ENCODE assay signal across 13 cellular contexts in the genomic region with DNA sequence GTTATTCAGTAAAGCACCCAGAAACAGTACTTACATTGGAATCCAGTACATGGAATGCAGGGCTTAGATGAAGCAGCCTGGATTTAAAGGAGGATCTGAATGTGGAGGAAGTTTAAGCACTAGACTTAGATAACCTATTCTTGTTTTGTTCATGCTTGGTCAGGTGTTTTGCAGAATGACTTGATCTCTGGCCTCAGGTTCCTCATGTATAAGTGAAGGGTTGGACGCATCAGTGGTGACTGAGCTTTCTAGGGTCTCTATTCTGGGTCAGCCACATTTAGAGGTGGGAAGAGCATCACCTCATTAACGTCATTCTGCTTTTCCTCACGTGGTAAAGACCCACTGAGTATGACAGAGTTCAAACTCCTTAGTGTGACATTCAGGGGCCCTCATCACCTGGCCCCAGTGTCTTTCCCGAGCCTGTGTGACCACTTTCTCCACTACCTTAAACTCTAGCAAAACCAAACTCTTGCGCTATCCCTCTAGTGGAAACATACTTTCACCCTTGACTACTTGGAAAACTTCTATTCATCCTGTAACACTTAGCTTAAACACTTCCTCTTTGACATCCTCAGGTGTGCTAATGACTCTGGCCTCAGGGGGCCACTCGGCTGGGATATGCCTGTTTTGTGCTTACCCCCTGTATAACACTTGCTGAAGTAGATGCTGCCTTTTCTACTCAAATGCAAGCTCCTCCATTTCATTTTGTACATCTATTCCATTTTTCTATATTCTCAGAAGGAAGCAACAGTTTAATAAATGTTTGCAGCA. TPM values are rescaled to one million over a fixed set of nuclear protein-coding genes. Genes with fewer than 3 reads are reported as not detected.
A peak's percentile ranks its signal among the peaks of the same experiment; 100 is the strongest.
DNase-seq lines count a peak whose midpoint lies in the region; ATAC-seq lines count a peak whose summit lies in the region.
"Had no signal": no experiment of that assay in that cellular context is flagged by ENCODE, and none has a peak within 500 bp of the region (broad histone marks: within the 10 kb centered on the region; RNA-seq: fewer than 3 reads in every experiment).

No MANE protein-coding gene starts in this region.

- H3K4me1 Mint-ChIP-seq in stimulated activated naive B cell treated with anti-CD40 and anti-IgM and Interleukin-4, amounts not matched to agents 10 μg/mL and 1 μg/mL and 100 μg/mL, for 72 hours, result peaks cover 12 to 23% of the 10 kb centered on the region in 2 donors
- H3K4me1 Mint-ChIP-seq in immature natural killer cell, result no peaks in the 10 kb centered on the region

- peak overlapping the region; percentile 55 for H3K27ac ChIP-seq in cingulate gyrus (ENCODE audit: low read depth, low read length)
- H3K27ac ChIP-seq: foreskin keratinocyte had no signal

- DNase-seq in stimulated activated naive B cell treated with anti-CD40 and anti-IgM and Interleukin-4, amounts not matched to agents 10 μg/mL and 1 μg/mL and 100 μg/mL, for 72 hours, result no peak
- no peak for DNase-seq in immature natural killer cell
- DNase-seq in activated effector memory CD4-positive, alpha-beta T cell treated with anti-CD3 and anti-CD28 coated beads, Interleukin-2, amount 50 U/mL, for 16 hours, result no peak
- DNase-seq in activated CD4-positive, alpha-beta T cell treated with anti-CD3 and anti-CD28 coated beads, Interleukin-2, amount 50 U/mL, for 48 hours, result no peak
- DNase-seq in OCI-M1 (lab: John Stamatoyannopoulos, UW), result no peak
- DNase-seq: activated CD4-positive, alpha-beta T cell treated with anti-CD3 and anti-CD28 coated beads, Interleukin-2, amount 50 U/mL, for 4 hours; activated naive CD4-positive, alpha-beta T cell treated with anti-CD3 and anti-CD28 coated beads, Interleukin-2, amount 10 ng/mL, durations not matched to agents 7 days and 5 days; foreskin keratinocyte; stimulated activated CD4-positive, alpha-beta T cell treated with anti-CD3 and anti-CD28 coated beads, Interleukin-4, amount 100 ng/mL, for 1 hour had no signal

- no peak overlapping the region for H3K27ac Mint-ChIP-seq in stimulated activated naive B cell treated with anti-CD40 and anti-IgM and Interleukin-4, amounts not matched to agents 10 μg/mL and 1 μg/mL and 100 μg/mL, for 72 hours
- H3K27ac Mint-ChIP-seq in immature natural killer cell, result no peak overlapping the region
- H3K27ac Mint-ChIP-seq: activated naive CD4-positive, alpha-beta T cell treated with anti-CD3 and anti-CD28 coated beads, Interleukin-2, amount 10 ng/mL, durations not matched to agents 7 days and 5 days had no signal

- peaks cover 2 to 4% of the 10 kb centered on the region in 2 donors for H3K36me3 Mint-ChIP-seq in stimulated activated naive B cell treated with anti-CD40 and anti-IgM and Interleukin-4, amounts not matched to agents 10 μg/mL and 1 μg/mL and 100 μg/mL, for 72 hours
- no peaks in the 10 kb centered on the region for H3K36me3 Mint-ChIP-seq in immature natural killer cell
- H3K36me3 Mint-ChIP-seq: activated naive CD4-positive, alpha-beta T cell treated with anti-CD3 and anti-CD28 coated beads, Interleukin-2, amount 10 ng/mL, durations not matched to agents 7 days and 5 days had no signal

- peak overlapping the region; percentile 55 to 77 for H3K4me3 Mint-ChIP-seq in stimulated activated naive B cell treated with anti-CD40 and anti-IgM and Interleukin-4, amounts not matched to agents 10 μg/mL and 1 μg/mL and 100 μg/mL, for 72 hours
- no peak overlapping the region for H3K4me3 Mint-ChIP-seq in immature natural killer cell
- H3K4me3 Mint-ChIP-seq: activated naive CD4-positive, alpha-beta T cell treated with anti-CD3 and anti-CD28 coated beads, Interleukin-2, amount 10 ng/mL, durations not matched to agents 7 days and 5 days had no signal

- peak; percentile 10 for ATAC-seq in GM19397 (IDR thresholded peaks at IDR 0.05; ENCODE audit: unreplicated experiment)
- peak; percentile 52 for ATAC-seq in HG02981 (IDR thresholded peaks at IDR 0.05; ENCODE audit: unreplicated experiment)
- peak; percentile 59 to 70 for ATAC-seq in stimulated activated naive B cell treated with anti-CD40 and anti-IgM and Interleukin-4, amounts not matched to agents 10 μg/mL and 1 μg/mL and 100 μg/mL, for 72 hours (replicated peaks)
- ATAC-seq: HCT116 had no signal

- H3K27me3 Mint-ChIP-seq in stimulated activated naive B cell treated with anti-CD40 and anti-IgM and Interleukin-4, amounts not matched to agents 10 μg/mL and 1 μg/mL and 100 μg/mL, for 72 hours, result peaks cover 26 to 47% of the 10 kb centered on the region in 2 donors
- peaks cover 13 to 22% (median 15%) of the 10 kb centered on the region in 3 donors for H3K27me3 Mint-ChIP-seq in immature natural killer cell (ENCODE audit: low read depth in 3 of 3)

- H3K9me3 Mint-ChIP-seq in stimulated activated naive B cell treated with anti-CD40 and anti-IgM and Interleukin-4, amounts not matched to agents 10 μg/mL and 1 μg/mL and 100 μg/mL, for 72 hours, result peaks cover 5 to 6% of the 10 kb centered on the region in 2 donors
- peaks cover 4 to 14% (median 9%) of the 10 kb centered on the region in 6 donors for H3K9me3 Mint-ChIP-seq in immature natural killer cell
- H3K9me3 Mint-ChIP-seq: activated naive CD4-positive, alpha-beta T cell treated with anti-CD3 and anti-CD28 coated beads, Interleukin-2, amount 10 ng/mL, durations not matched to agents 7 days and 5 days had no signal

RNA-seq across cellular contexts. Expression of a gene that starts 0.9 kb away (rescaled TPM):
- polyA plus RNA-seq in immature natural killer cell, result under 1 TPM in 1 of 3 donors, not detected in 2; 0.18 TPM
- polyA plus RNA-seq: foreskin keratinocyte had no signal

RNA-seq across cellular contexts. Expression of a gene that starts 58.4 kb away (rescaled TPM):
- polyA plus RNA-seq in immature natural killer cell, result 10 to 100 TPM; 42.1 to 70.5 (median 55.3) TPM

RNA-seq across cellular contexts. Expression of a gene that starts 58.5 kb away (rescaled TPM):
- polyA plus RNA-seq in immature natural killer cell, result 10 to 100 TPM in 1 of 3 donors, 1 to 10 TPM in 2; 4.8 to 12.5 (median 7.6) TPM

Comparison
In these comparisons a context has a peak if more than half of its experiments do, and no peak if none do; other contexts are left out.
1. ATAC-seq: peak in every context shown above with its lines; median percentile 64 in stimulated activated naive B cell treated with anti-CD40 and anti-IgM and Interleukin-4, amounts not matched to agents 10 μg/mL and 1 μg/mL and 100 μg/mL, for 72 hours; 52 in HG02981; 10 in GM19397.
2. H3K4me3 Mint-ChIP-seq: peak in stimulated activated naive B cell treated with anti-CD40 and anti-IgM and Interleukin-4, amounts not matched to agents 10 μg/mL and 1 μg/mL and 100 μg/mL, for 72 hours (2 of 2); none in immature natural killer cell (0 of 5).